Comparison of ENCODE assay signal across 12 cellular contexts in the genomic region with DNA sequence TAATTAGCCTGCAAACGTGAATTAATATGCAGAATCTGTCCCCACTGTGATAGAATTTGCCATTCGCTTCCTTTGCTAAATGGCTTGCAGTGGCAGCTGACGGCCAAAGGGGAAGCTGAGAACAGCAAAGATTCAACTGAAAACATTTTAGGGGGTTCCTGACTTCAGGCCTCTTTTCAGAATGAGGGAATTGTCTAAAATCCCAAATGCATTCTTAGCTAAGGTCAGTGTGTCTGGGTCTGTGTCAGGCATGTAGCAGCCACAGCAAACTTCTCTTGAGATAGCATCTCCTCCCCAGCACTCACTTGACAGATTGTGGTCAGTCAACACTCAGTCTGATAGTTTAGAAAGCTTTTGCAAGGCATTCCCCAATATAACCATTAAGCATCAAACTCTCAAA.
A peak's percentile ranks its signal among the peaks of the same experiment; 100 is the strongest.
DNase-seq lines count a peak whose midpoint lies in the region; TF ChIP-seq lines count a peak whose summit lies in the region.
"Had no signal": no experiment of that assay in that cellular context is flagged by ENCODE, and none has a peak within 500 bp of the region (broad histone marks: within the 10 kb centered on the region; RNA-seq: fewer than 3 reads in every experiment).

No MANE protein-coding gene starts in this region.

- 73 to 84% methylated on average over 3 of the region's 3 CpGs for WGBS in endodermal cell (ENCODE audit: insufficient coverage in 1 of 2, insufficient read length in 1 of 2), 2 experiments

- no peak overlapping the region for H3K27ac Mint-ChIP-seq in endodermal cell
- peak overlapping the region in 2 of 3 experiments; percentile 4 to 22 for H3K27ac Mint-ChIP-seq in nephron

- H3K27me3 Mint-ChIP-seq in endodermal cell (ENCODE audit: insufficient read depth) (no peaks in the 10 kb centered on the region), nephron (ENCODE audit: low read depth) (peaks cover 8% of the 10 kb centered on the region)
- H3K27me3 Mint-ChIP-seq: CD8-positive, alpha-beta memory T cell had no signal

- no peak overlapping the region for H3K4me3 Mint-ChIP-seq in endodermal cell
- no peak overlapping the region for H3K4me3 Mint-ChIP-seq in nephron
- H3K4me3 Mint-ChIP-seq: CD8-positive, alpha-beta memory T cell had no signal

- H3K36me3 Mint-ChIP-seq in endodermal cell (ENCODE audit: low read depth) (no peaks in the 10 kb centered on the region), nephron (ENCODE audit: low read depth) (no peaks in the 10 kb centered on the region)

- TF ChIP-seq CTCF in GM12864 (IDR thresholded peaks at IDR 0.05; ENCODE audit: low read depth, low read length, missing control alignments) (peak; percentile 36), endodermal cell (conservative IDR thresholded peaks at IDR 0.05) (peak; percentile 50), nephron (IDR thresholded peaks at IDR 0.05; ENCODE audit: unreplicated experiment in 3 of 3) (peak in 2 of 3 experiments; percentile 14 to 15)

- H3K9ac ChIP-seq in endodermal cell (ENCODE audit: extremely low read depth, low read length, poor library complexity, severe bottlenecking) = no peak overlapping the region
- H3K9ac ChIP-seq: KMS-11 had no signal

- no peak overlapping the region for H3K27ac ChIP-seq in endodermal cell (ENCODE audit: low read depth, low read length)
- H3K27ac ChIP-seq: KMS-11 had no signal

- H3K4me1 Mint-ChIP-seq in endodermal cell (no peaks in the 10 kb centered on the region), nephron (peaks cover 36% of the 10 kb centered on the region)

- H3K4me1 ChIP-seq in endodermal cell (ENCODE audit: control insufficient read depth, insufficient read depth, low read length) = no peaks in the 10 kb centered on the region
- H3K4me1 ChIP-seq: BE2C had no signal

- H3K9me3 Mint-ChIP-seq in endodermal cell (no peaks in the 10 kb centered on the region), nephron (no peaks in the 10 kb centered on the region)

- DNase-seq in GM12864 (ENCODE audit: low read depth) (no peak), H7 (peak; percentile 11), endodermal cell (no peak), CD1c-positive myeloid dendritic cell (ENCODE audit: extremely low spot score) (no peak), NK-92 (lab: John Stamatoyannopoulos, UW; ENCODE audit: unreplicated experiment) (no peak), OCI-M2 (lab: John Stamatoyannopoulos, UW; ENCODE audit: unreplicated experiment) (no peak)
- DNase-seq: BE2C; CD8-positive, alpha-beta memory T cell; NCI-H1092 treated with DMSO at 0.1 percent for 48 hours; NCI-H187 had no signal

- H3K27me3 ChIP-seq in H7 (ENCODE audit: control insufficient read depth, insufficient read depth, low read length) (no peaks in the 10 kb centered on the region), endodermal cell (ENCODE audit: control insufficient read depth, insufficient read depth, low read length, poor library complexity, severe bottlenecking) (no peaks in the 10 kb centered on the region)
- H3K27me3 ChIP-seq: BE2C had no signal

- H3K9me3 ChIP-seq in endodermal cell (ENCODE audit: control insufficient read depth, low read length) = no peaks in the 10 kb centered on the region
- H3K9me3 ChIP-seq: BE2C had no signal

- H3K4me3 ChIP-seq in GM12864 (ENCODE audit: low read depth, low read length) (no peak overlapping the region), H7 (ENCODE audit: insufficient read depth, low read depth, low read length) (no peak overlapping the region), endodermal cell (ENCODE audit: low read length) (no peak overlapping the region)

- H3K36me3 ChIP-seq in H7 (replicated peaks; ENCODE audit: control insufficient read depth, insufficient read depth, low read length) (no peaks in the 10 kb centered on the region), endodermal cell (ENCODE audit: control insufficient read depth, insufficient read depth, low read length) (no peaks in the 10 kb centered on the region)
- H3K36me3 ChIP-seq: BE2C had no signal
